12 cellular contexts compared by ENCODE assay signal in genomic region chr1:6770727-6771567, GRCh38. TPM values are rescaled to one million over a fixed set of nuclear protein-coding genes. Genes with fewer than 3 reads are reported as not detected.
DNase-seq lines count a peak whose midpoint lies in the region; TF ChIP-seq lines count a peak whose summit lies in the region.
"Had no signal": no experiment of that assay in that cellular context is flagged by ENCODE, and none has a peak within 500 bp of the region (broad histone marks: within the 10 kb centered on the region; RNA-seq: fewer than 3 reads in every experiment).

No MANE protein-coding gene starts in this region.

- TF ChIP-seq POLR2A in transverse colon (IDR thresholded peaks at IDR 0.05), result no peak

- no peaks in the 10 kb centered on the region for H3K27me3 ChIP-seq in transverse colon
- H3K27me3 ChIP-seq: upper lobe of left lung had no signal

- 42 to 51% methylated on average over 3 to 16 of the region's 16 CpGs for WGBS in transverse colon (ENCODE audit: low coverage in 1 of 2), 2 donors

- intact Hi-C loops in transverse colon (cut with DNase I; ENCODE audit: low total_unique reads), result no loop called here

- peaks cover 0 to 9% (median 2%) of the 10 kb centered on the region in 4 donors for H3K4me1 ChIP-seq in transverse colon
- H3K4me1 ChIP-seq: upper lobe of left lung had no signal

- H3K4me3 ChIP-seq in astrocyte of the spinal cord (ENCODE audit: low read depth, low read length) (no peak overlapping the region), transverse colon (no peak overlapping the region)
- H3K4me3 ChIP-seq: upper lobe of left lung had no signal

- no peak for TF ChIP-seq EP300 in transverse colon (IDR thresholded peaks at IDR 0.05; ENCODE audit: low read depth)

- H3K9me3 ChIP-seq in transverse colon, result no peaks in the 10 kb centered on the region
- H3K9me3 ChIP-seq: upper lobe of left lung had no signal

- in situ Hi-C loops in astrocyte of the spinal cord (cut with HindIII; ENCODE audit: low sequenced_read_pairs), result no loop called here
- in situ Hi-C loops in transverse colon (cut with MboI; ENCODE audit: low pct_ligation_motif_present in 1 of 4, low pct_unique_long_range_greater_than_20kb in 1 of 4, low sequenced_read_pairs in 3 of 4), result no loop called here

- peak overlapping the region in 2 of 4 donors; percentile 22 to 30 for H3K27ac ChIP-seq in transverse colon
- H3K27ac ChIP-seq: upper lobe of left lung had no signal

- DNase-seq in A172 (ENCODE audit: low spot score), result peak; percentile 40
- DNase-seq in HK-2 (ENCODE audit: unreplicated experiment), result peak; percentile 13
- peak; percentile 46 for DNase-seq in astrocyte of the spinal cord (ENCODE audit: low read depth, low spot score)
- DNase-seq in kidney glomerular epithelial cell (lab: John Stamatoyannopoulos, UW), result peak; percentile 30
- no peak for DNase-seq in NCI-H748 (lab: John Stamatoyannopoulos, UW; ENCODE audit: unreplicated experiment)
- DNase-seq in transverse colon, result no peak
- no peak for DNase-seq in HuH-7 (ENCODE audit: low spot score)
- DNase-seq in NCI-H2171 (lab: John Stamatoyannopoulos, UW), result no peak
- DNase-seq: activated effector memory CD4-positive, alpha-beta T cell treated with anti-CD3 and anti-CD28 coated beads, Interleukin-2, amount 50 U/mL, for 16 hours; NCI-H345; stimulated activated CD4-positive, alpha-beta T cell treated with anti-CD3 and anti-CD28 coated beads, Interleukin-1b, Interleukin-23, amount 100 ng/mL, for 48 hours; upper lobe of left lung had no signal

- no peaks in the 10 kb centered on the region for H3K36me3 ChIP-seq in transverse colon
- H3K36me3 ChIP-seq: upper lobe of left lung had no signal

- TF ChIP-seq CTCF in astrocyte of the spinal cord (IDR thresholded peaks at IDR 0.05; ENCODE audit: low read depth, low read length) (no peak), transverse colon (IDR thresholded peaks at IDR 0.05) (no peak)

RNA-seq across cellular contexts. Expression of gene CAMTA1, which starts 14.3 kb away (rescaled TPM):
- total RNA-seq in A172 (2014; rRNA removed; shearing (Covaris generic)), result 66.1 and 97.5 TPM in 2 replicates
- total RNA-seq in transverse colon, result 100 to 1,000 TPM in 3 of 4 donors, 10 to 100 TPM in 1; 93.8 to 268 (median 130) TPM

Comparison
In these comparisons a context has a peak if more than half of its experiments do, and no peak if none do; other contexts are left out.
1. DNase-seq: peak in A172 (single experiment), HK-2 (single experiment), astrocyte of the spinal cord (single experiment) and kidney glomerular epithelial cell (single experiment); none in NCI-H748 (single experiment), transverse colon (single experiment), HuH-7 (single experiment) and NCI-H2171 (single experiment).